Comparison of ENCODE assay signal across 35 cellular contexts in genomic region chr3:119743921-119744320, GRCh38. TPM values are rescaled to one million over a fixed set of nuclear protein-coding genes. Genes with fewer than 3 reads are reported as not detected.
"Had no signal": no experiment of that assay in that cellular context is flagged by ENCODE, and none has a peak within 500 bp of the region (broad histone marks: within the 10 kb centered on the region; RNA-seq: fewer than 3 reads in every experiment).

No MANE protein-coding gene starts in this region.

- H3K27ac ChIP-seq: cardiac muscle cell, Peyer's patch, RWPE1, SJSA1 had no signal

- ATAC-seq: activated CD8-positive, alpha-beta T cell treated with anti-CD3 and anti-CD28 coated beads for 36 hours; activated T-cell treated with anti-CD3 and anti-CD28 coated beads, Interleukin-2, amount 50 U/mL, for 72 hours; activated T-helper 17 cell treated with anti-CD3 and anti-CD28 coated beads, Interleukin-2, amount 50 U/mL, for 72 hours; PC-3; Right ventricle myocardium inferior had no signal

- H3K27me3 ChIP-seq: cardiac muscle cell, Peyer's patch, SJSA1 had no signal

- H3K9ac ChIP-seq: SK-N-SH had no signal

- H3K36me3 ChIP-seq: cardiac muscle cell, MG63, Peyer's patch, SJSA1 had no signal

- H3K4me1 ChIP-seq: Peyer's patch, SJSA1 had no signal

- DNase-seq: activated CD4-positive, alpha-beta T cell treated with anti-CD3 and anti-CD28 coated beads, Interleukin-2, amount 10 ng/mL, durations not matched to agents 24 days and 14 days; activated CD4-positive, alpha-beta T cell treated with anti-CD3 and anti-CD28 coated beads, Interleukin-2, amount 50 U/mL, for 4 hours; activated CD8-positive, alpha-beta T cell treated with anti-CD3 and anti-CD28 coated beads for 36 hours; activated effector memory CD4-positive, alpha-beta T cell treated with anti-CD3 and anti-CD28 coated beads, Interleukin-2, amount 50 U/mL, for 16 hours; activated naive CD4-positive, alpha-beta T cell; activated naive CD4-positive, alpha-beta T cell treated with anti-CD3 and anti-CD28 coated beads, Interleukin-2, amount 50 U/mL, for 16 hours; activated naive CD8-positive, alpha-beta T cell treated with anti-CD3 and anti-CD28 coated beads for 36 hours; activated T-cell treated with anti-CD3 and anti-CD28 coated beads, Interleukin-2, amount 50 U/mL, for 1 hour; activated T-cell treated with anti-CD3 and anti-CD28 coated beads, Interleukin-2, amount 50 U/mL, for 72 hours; amniotic stem cell; aorta; Karpas-422; MG63; NCI-H1417 treated with DMSO at 0.1 percent for 48 hours; NCI-H1694; NCI-H1930; NCI-H2107; NCI-H2171; NCI-H510A; NCI-H526; NCI-H748 treated with DMSO at 0.1 percent for 48 hours; NK-92 treated with Interleukin-12 subunit alpha and Interleukin-12 subunit beta, amount 100 ng/mL, for 24 hours; PC-3; Peyer's patch; SK-N-SH had no signal

- H3K4me1 Mint-ChIP-seq: activated naive CD8-positive, alpha-beta T cell treated with anti-CD3 and anti-CD28 coated beads for 36 hours; activated T-helper 17 cell treated with anti-CD3 and anti-CD28 coated beads, Interleukin-2, amount 50 U/mL, for 72 hours; central memory CD8-positive, alpha-beta T cell had no signal

- FAIRE-seq: TTC549 had no signal

- H3K36me3 Mint-ChIP-seq: activated naive CD8-positive, alpha-beta T cell treated with anti-CD3 and anti-CD28 coated beads for 36 hours had no signal

- H3K9me3 Mint-ChIP-seq: activated CD4-positive, alpha-beta T cell treated with anti-CD3 and anti-CD28 coated beads, Interleukin-2, amount 10 ng/mL, durations not matched to agents 24 days and 14 days; activated CD8-positive, alpha-beta T cell treated with anti-CD3 and anti-CD28 coated beads for 36 hours; activated naive CD8-positive, alpha-beta T cell treated with anti-CD3 and anti-CD28 coated beads for 36 hours; activated T-cell treated with anti-CD3 and anti-CD28 coated beads, Interleukin-2, amount 50 U/mL, for 72 hours; activated T-helper 17 cell treated with anti-CD3 and anti-CD28 coated beads, Interleukin-2, amount 50 U/mL, for 72 hours; central memory CD8-positive, alpha-beta T cell; T-helper 1 cell treated with Interleukin-12 subunit alpha and Interleukin-12 subunit beta and Interleukin-4 antibody, amounts not matched to agents 30 μg/mL and 1 μg/mL, for 36 hours; T-helper 2 cell treated with Interferon-gamma antibody and Interleukin-4, amounts not matched to agents 5 μg/mL and 100 μg/mL, for 36 hours had no signal

- H3K9me3 ChIP-seq: MG63, Peyer's patch, SJSA1, SK-N-SH had no signal

- H3K27ac Mint-ChIP-seq: activated CD4-positive, alpha-beta T cell treated with anti-CD3 and anti-CD28 coated beads, Interleukin-2, amount 10 ng/mL, durations not matched to agents 24 days and 14 days; activated CD8-positive, alpha-beta T cell treated with anti-CD3 and anti-CD28 coated beads for 36 hours; activated naive CD8-positive, alpha-beta T cell treated with anti-CD3 and anti-CD28 coated beads for 36 hours; activated T-cell treated with anti-CD3 and anti-CD28 coated beads, Interleukin-2, amount 50 U/mL, for 72 hours; activated T-helper 17 cell treated with anti-CD3 and anti-CD28 coated beads, Interleukin-2, amount 50 U/mL, for 72 hours; T-helper 1 cell treated with Interleukin-12 subunit alpha and Interleukin-12 subunit beta and Interleukin-4 antibody, amounts not matched to agents 30 μg/mL and 1 μg/mL, for 36 hours; T-helper 2 cell treated with Interferon-gamma antibody and Interleukin-4, amounts not matched to agents 5 μg/mL and 100 μg/mL, for 36 hours had no signal

- H3K4me2 ChIP-seq: SK-N-SH had no signal

- H3K4me3 Mint-ChIP-seq: activated CD4-positive, alpha-beta T cell treated with anti-CD3 and anti-CD28 coated beads, Interleukin-2, amount 10 ng/mL, durations not matched to agents 24 days and 14 days; activated CD8-positive, alpha-beta T cell treated with anti-CD3 and anti-CD28 coated beads for 36 hours; activated naive CD8-positive, alpha-beta T cell treated with anti-CD3 and anti-CD28 coated beads for 36 hours; activated T-cell treated with anti-CD3 and anti-CD28 coated beads, Interleukin-2, amount 50 U/mL, for 72 hours; activated T-helper 17 cell treated with anti-CD3 and anti-CD28 coated beads, Interleukin-2, amount 50 U/mL, for 72 hours; central memory CD8-positive, alpha-beta T cell; T-helper 1 cell treated with Interleukin-12 subunit alpha and Interleukin-12 subunit beta and Interleukin-4 antibody, amounts not matched to agents 30 μg/mL and 1 μg/mL, for 36 hours; T-helper 2 cell treated with Interferon-gamma antibody and Interleukin-4, amounts not matched to agents 5 μg/mL and 100 μg/mL, for 36 hours had no signal

- H3K4me3 ChIP-seq: cardiac muscle cell, MG63, Peyer's patch, SJSA1 had no signal

RNA-seq across cellular contexts. Expression of gene NR1I2, which starts 38.0 kb away (rescaled TPM):
- total RNA-seq: chondrocyte, Right ventricle myocardium inferior had no signal
- polyA plus RNA-seq: cardiac muscle cell had no signal

RNA-seq across cellular contexts. Expression of gene CFAP91, which starts 41.1 kb away (rescaled TPM):
- total RNA-seq: activated CD8-positive, alpha-beta T cell treated with anti-CD3 and anti-CD28 coated beads for 36 hours; chondrocyte had no signal
